In the genomic region with DNA sequence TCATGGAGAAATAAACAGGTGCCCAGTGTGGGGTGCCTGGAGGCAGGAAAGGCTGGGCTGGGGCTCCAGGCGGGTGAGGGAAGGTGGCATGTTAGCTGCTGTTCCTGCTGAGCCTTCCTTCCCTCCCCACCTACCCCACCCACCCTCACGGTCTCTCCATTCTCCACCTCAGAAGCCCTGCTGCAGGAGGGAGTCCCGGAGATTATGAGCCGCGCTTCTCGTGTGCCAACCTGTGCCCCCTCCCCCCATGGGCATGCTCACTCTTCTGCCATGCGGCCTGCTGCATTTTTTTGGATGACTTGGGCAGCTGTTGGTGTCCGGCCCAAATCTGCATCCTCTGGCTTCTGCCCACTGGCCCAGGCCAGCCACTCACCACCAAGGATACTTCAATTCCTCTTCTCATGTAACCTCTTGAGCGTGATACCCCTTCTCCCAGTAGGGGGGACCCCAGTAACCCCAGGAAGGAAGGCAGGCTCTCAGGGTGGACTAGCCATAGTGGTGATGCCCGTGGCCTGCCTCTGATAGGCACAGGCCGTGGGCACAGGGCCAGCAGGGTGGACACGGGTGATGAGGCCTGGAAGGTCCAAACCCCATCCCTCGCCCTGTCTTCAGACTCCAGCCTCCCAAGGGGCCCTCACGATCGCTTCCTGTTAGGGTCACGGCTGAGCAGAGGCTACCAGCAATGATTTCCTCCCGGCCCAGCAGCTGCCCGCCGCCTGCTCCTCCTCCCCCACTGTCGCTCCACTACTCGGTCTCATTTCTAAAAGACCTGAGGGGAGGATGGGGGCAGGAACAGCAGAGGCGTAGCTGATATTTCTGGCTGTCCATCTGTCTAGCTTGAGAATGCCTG, we compare ENCODE assay signal across 19 cellular contexts. TPM values are rescaled to one million over a fixed set of nuclear protein-coding genes. Genes with fewer than 3 reads are reported as not detected.
DNase-seq lines count a peak whose midpoint lies in the region; ATAC-seq and TF ChIP-seq lines count a peak whose summit lies in the region.
"Had no signal": no experiment of that assay in that cellular context is flagged by ENCODE, and none has a peak within 500 bp of the region (broad histone marks: within the 10 kb centered on the region; RNA-seq: fewer than 3 reads in every experiment).

No MANE protein-coding gene starts in this region.

- peak overlapping the region; percentile 47 for H3K27ac Mint-ChIP-seq in dendritic cell treated with granulocyte-macrophage colony-stimulating factor and Interleukin-4, amounts not matched to agents 40 ng/mL and 50 ng/mL, for 4 days
- peak overlapping the region; percentile 83 for H3K27ac Mint-ChIP-seq in mesothelial cell of epicardium
- H3K27ac Mint-ChIP-seq: natural killer cell; stimulated activated naive CD8-positive, alpha-beta T cell treated with anti-CD3 and anti-CD28 coated beads, Interleukin-15, Interleukin-2, amounts not matched to agents 100 ng/mL and 50 ng/mL, for 24 hours had no signal

- H3K4me1 ChIP-seq in urinary bladder (ENCODE audit: insufficient read depth) (no peaks in the 10 kb centered on the region), esophagus squamous epithelium (peaks cover 32 to 80% (median 33%) of the 10 kb centered on the region in 3 donors), suprapubic skin (peaks cover 56% of the 10 kb centered on the region)
- H3K4me1 ChIP-seq in effector memory CD4-positive, alpha-beta T cell (ENCODE audit: control insufficient read depth, insufficient read depth, low read length, poor library complexity, severe bottlenecking): no peaks in the 10 kb centered on the region
- H3K4me1 ChIP-seq: A549 had no signal

- ATAC-seq in Right ventricle myocardium superior (ENCODE audit: poor library complexity): no peak
- no peak for ATAC-seq in Right ventricle myocardium inferior
- ATAC-seq: A549, gastrocnemius medialis, natural killer cell, sciatic nerve had no signal

- peak; percentile 50 for DNase-seq in Right ventricle myocardium superior
- DNase-seq in Right ventricle myocardium inferior (ENCODE audit: missing footprints): no peak
- no peak for DNase-seq in mesothelial cell of epicardium (ENCODE audit: low spot score in 2 of 2, unreplicated experiment in 2 of 2)
- no peak for DNase-seq in esophagus squamous epithelium (lab: John Stamatoyannopoulos, UW)
- DNase-seq in effector memory CD4-positive, alpha-beta T cell: no peak
- no peak for DNase-seq in suprapubic skin (ENCODE audit: low spot score in 2 of 2)
- DNase-seq: activated CD8-positive, alpha-beta memory T cell treated with anti-CD3 and anti-CD28 coated beads for 24 hours; activated gamma-delta T cell; Caco-2; gastrocnemius medialis; natural killer cell; NCI-H2029 treated with DMSO at 0.1 percent for 48 hours; NCI-H82; SHP77 treated with DMSO at 0.1 percent for 48 hours had no signal

- TF ChIP-seq CTCF in mesothelial cell of epicardium (IDR thresholded peaks at IDR 0.05; ENCODE audit: unreplicated experiment) (no peak), esophagus squamous epithelium (IDR thresholded peaks at IDR 0.05) (no peak), suprapubic skin (IDR thresholded peaks at IDR 0.05) (no peak)

- intact Hi-C loops in Right ventricle myocardium superior (cut with DNase I) (no loop called here), Right ventricle myocardium inferior (cut with DNase I) (no loop called here), esophagus squamous epithelium (cut with DNase I) (no loop called here)
- intact Hi-C loops in dendritic cell treated with granulocyte-macrophage colony-stimulating factor and Interleukin-4, amounts not matched to agents 40 ng/mL and 50 ng/mL, for 4 days (cut with micrococcal nuclease): no loop called here

- H3K9me3 ChIP-seq in esophagus squamous epithelium (no peaks in the 10 kb centered on the region), suprapubic skin (no peaks in the 10 kb centered on the region)
- no peaks in the 10 kb centered on the region for H3K9me3 ChIP-seq in effector memory CD4-positive, alpha-beta T cell (ENCODE audit: control insufficient read depth, low read length)
- H3K9me3 ChIP-seq: A549, Caco-2, gastrocnemius medialis had no signal

- H3K27me3 ChIP-seq in esophagus squamous epithelium (no peaks in the 10 kb centered on the region), suprapubic skin (no peaks in the 10 kb centered on the region)
- H3K27me3 ChIP-seq in effector memory CD4-positive, alpha-beta T cell (replicated peaks; ENCODE audit: control insufficient read depth, insufficient read depth, low read length, poor library complexity, severe bottlenecking): no peaks in the 10 kb centered on the region
- H3K27me3 ChIP-seq: gastrocnemius medialis had no signal

- H3K4me3 Mint-ChIP-seq in dendritic cell treated with granulocyte-macrophage colony-stimulating factor and Interleukin-4, amounts not matched to agents 40 ng/mL and 50 ng/mL, for 4 days: no peak overlapping the region
- H3K4me3 Mint-ChIP-seq in mesothelial cell of epicardium: no peak overlapping the region
- H3K4me3 Mint-ChIP-seq: natural killer cell; stimulated activated naive CD8-positive, alpha-beta T cell treated with anti-CD3 and anti-CD28 coated beads, Interleukin-15, Interleukin-2, amounts not matched to agents 100 ng/mL and 50 ng/mL, for 24 hours had no signal

- H3K36me3 Mint-ChIP-seq in dendritic cell treated with granulocyte-macrophage colony-stimulating factor and Interleukin-4, amounts not matched to agents 40 ng/mL and 50 ng/mL, for 4 days (ENCODE audit: low read depth): no peaks in the 10 kb centered on the region
- no peaks in the 10 kb centered on the region for H3K36me3 Mint-ChIP-seq in mesothelial cell of epicardium
- H3K36me3 Mint-ChIP-seq: natural killer cell had no signal

- H3K9me3 Mint-ChIP-seq in dendritic cell treated with granulocyte-macrophage colony-stimulating factor and Interleukin-4, amounts not matched to agents 40 ng/mL and 50 ng/mL, for 4 days: no peaks in the 10 kb centered on the region
- no peaks in the 10 kb centered on the region for H3K9me3 Mint-ChIP-seq in mesothelial cell of epicardium
- H3K9me3 Mint-ChIP-seq: natural killer cell; stimulated activated naive CD8-positive, alpha-beta T cell treated with anti-CD3 and anti-CD28 coated beads, Interleukin-15, Interleukin-2, amounts not matched to agents 100 ng/mL and 50 ng/mL, for 24 hours had no signal

- no peak for TF ChIP-seq EP300 in suprapubic skin (IDR thresholded peaks at IDR 0.05)

- H3K36me3 ChIP-seq in urinary bladder (ENCODE audit: insufficient read depth) (no peaks in the 10 kb centered on the region), esophagus squamous epithelium (no peaks in the 10 kb centered on the region), suprapubic skin (no peaks in the 10 kb centered on the region)
- no peaks in the 10 kb centered on the region for H3K36me3 ChIP-seq in effector memory CD4-positive, alpha-beta T cell (ENCODE audit: control insufficient read depth, insufficient read depth, low read length)
- H3K36me3 ChIP-seq: gastrocnemius medialis had no signal

- H3K27ac ChIP-seq in urinary bladder (ENCODE audit: low read depth) (peak overlapping the region; percentile 25), esophagus squamous epithelium (peak overlapping the region in 1 of 4 donors; percentile 88), suprapubic skin (no peak overlapping the region)
- H3K27ac ChIP-seq in effector memory CD4-positive, alpha-beta T cell (ENCODE audit: insufficient read depth, low read length, poor library complexity, severe bottlenecking): no peak overlapping the region
- H3K27ac ChIP-seq: A549, gastrocnemius medialis had no signal

- peaks cover 69% of the 10 kb centered on the region for H3K4me1 Mint-ChIP-seq in dendritic cell treated with granulocyte-macrophage colony-stimulating factor and Interleukin-4, amounts not matched to agents 40 ng/mL and 50 ng/mL, for 4 days (ENCODE audit: low read depth)
- H3K4me1 Mint-ChIP-seq in mesothelial cell of epicardium: peaks cover 79% of the 10 kb centered on the region

- H3K4me3 ChIP-seq in urinary bladder (ENCODE audit: low read depth, low read length): no peak overlapping the region
- no peak overlapping the region for H3K4me3 ChIP-seq in esophagus squamous epithelium
- no peak overlapping the region for H3K4me3 ChIP-seq in effector memory CD4-positive, alpha-beta T cell (ENCODE audit: insufficient read depth, low read depth, low read length, poor library complexity, severe bottlenecking)
- H3K4me3 ChIP-seq in suprapubic skin: no peak overlapping the region
- H3K4me3 ChIP-seq: A549, gastrocnemius medialis had no signal

- WGBS in urinary bladder: 73% methylated on average over 22 of the region's 22 CpGs
- WGBS in esophagus squamous epithelium, 2 donors: 80 to 81% methylated on average over 16 to 18 of the region's 22 CpGs
- WGBS in suprapubic skin: 82% methylated on average over 20 of the region's 22 CpGs

- H3K27me3 Mint-ChIP-seq in dendritic cell treated with granulocyte-macrophage colony-stimulating factor and Interleukin-4, amounts not matched to agents 40 ng/mL and 50 ng/mL, for 4 days: peaks cover 2% of the 10 kb centered on the region
- H3K27me3 Mint-ChIP-seq in mesothelial cell of epicardium (ENCODE audit: low read depth): no peaks in the 10 kb centered on the region

- TF ChIP-seq POLR2A in esophagus squamous epithelium (IDR thresholded peaks at IDR 0.05) (no peak), suprapubic skin (IDR thresholded peaks at IDR 0.05) (no peak)

RNA-seq across cellular contexts. Expression of a gene that starts 27.8 kb away (rescaled TPM):
- total RNA-seq in Right ventricle myocardium superior (12.2 TPM), Right ventricle myocardium inferior (13.1 TPM), mesothelial cell of epicardium (84.8 to 91.5 TPM (median 85.7 TPM) in 3 replicates), urinary bladder (12.8 TPM), esophagus squamous epithelium (10 to 100 TPM; 18.9 to 48.1 (median 28.4) TPM), suprapubic skin (10 to 100 TPM in 3 of 4 donors, 1 to 10 TPM in 1; 7.2 to 45.7 (median 14.7) TPM)
- polyA plus RNA-seq in urinary bladder: 10.1 TPM
